In genomic region chrX:40090961-40091360, GRCh38 we compare ENCODE assay signal across 10 cellular contexts. TPM values are rescaled to one million over a fixed set of nuclear protein-coding genes. Genes with fewer than 3 reads are reported as not detected.
A peak's percentile ranks its signal among the peaks of the same experiment; 100 is the strongest.
DNase-seq lines count a peak whose midpoint lies in the region; TF ChIP-seq lines count a peak whose summit lies in the region.
"Had no signal": no experiment of that assay in that cellular context is flagged by ENCODE, and none has a peak within 500 bp of the region (broad histone marks: within the 10 kb centered on the region; RNA-seq: fewer than 3 reads in every experiment).

No MANE protein-coding gene starts in this region.

- peaks cover 5% of the 10 kb centered on the region for H4K20me1 ChIP-seq in mammary epithelial cell (ENCODE audit: insufficient read depth, low read length)

- H3K36me3 ChIP-seq in breast epithelium (no peaks in the 10 kb centered on the region), mammary epithelial cell (ENCODE audit: insufficient read depth, low read length) (no peaks in the 10 kb centered on the region), stomach (no peaks in the 10 kb centered on the region), mesenchymal stem cell (ENCODE audit: control insufficient read depth in 1 of 2, insufficient read depth in 2 of 2, low read depth in 1 of 2, low read length in 2 of 2) (peaks cover 0 to 5% of the 10 kb centered on the region in 2 experiments)
- H3K36me3 ChIP-seq: ovary had no signal

- dilution Hi-C loops in mammary epithelial cell (cut with HindIII; ENCODE audit: low sequenced_read_pairs): no loop called here

- in situ Hi-C loops in mammary epithelial cell (cut with MboI; ENCODE audit: low sequenced_read_pairs in 2 of 2): no loop called here

- H4K8ac ChIP-seq in mesenchymal stem cell (ENCODE audit: low read length): no peak overlapping the region

- H2AFZ ChIP-seq in mammary epithelial cell (ENCODE audit: low read depth, low read length) (no peak overlapping the region), mesenchymal stem cell (ENCODE audit: low read depth, low read length) (no peak overlapping the region)

- H3K4me3 Mint-ChIP-seq in activated CD4-positive, alpha-beta memory T cell treated with anti-CD3 and anti-CD28 coated beads, Interleukin-2, amount 10 ng/mL, durations not matched to agents 7 days and 5 days: peak overlapping the region; percentile 60

- no peak overlapping the region for H3K27ac ChIP-seq in breast epithelium
- H3K27ac ChIP-seq in mammary epithelial cell (ENCODE audit: insufficient read depth, low read depth, low read length): no peak overlapping the region
- H3K27ac ChIP-seq in stomach: peak overlapping the region in 3 of 5 donors; percentile 75 to 85 (median 82)
- H3K27ac ChIP-seq in mesenchymal stem cell (ENCODE audit: low read length, poor library complexity, severe bottlenecking): no peak overlapping the region

- no peak overlapping the region for H2AK5ac ChIP-seq in mesenchymal stem cell (ENCODE audit: low read length, severe bottlenecking)

- H3K4me3 ChIP-seq in breast epithelium (peak overlapping the region in 2 of 3 donors; percentile 52 to 70), mammary epithelial cell (replicated peaks in 1 of 3; ENCODE audit: insufficient read depth in 1 of 3, low read depth in 2 of 3, low read length in 3 of 3) (no peak overlapping the region), iPS-18c (ENCODE audit: insufficient read depth, low read depth, low read length) (peak overlapping the region; percentile 44; the same call in 1 of the 2 replicates), stomach (peak overlapping the region; percentile 40 to 44 (median 42)), mesenchymal stem cell (ENCODE audit: insufficient read depth in 1 of 2, low read depth in 1 of 2, low read length in 2 of 2) (peak overlapping the region in 1 of 2 experiments; percentile 59)

- intact Hi-C loops in breast epithelium (cut with DNase I; ENCODE audit: low total_unique reads): no loop called here
- intact Hi-C loops in mammary epithelial cell (cut with micrococcal nuclease): no loop called here
- intact Hi-C loops in stomach (cut with DNase I; ENCODE audit: low total_unique reads): loop anchor here (10.0 kb wide), 1 partner anchor 64 kb away; no protein-coding TSS in a partner anchor

- BruUV-seq in mammary epithelial cell (replicated peaks; lab: Mats Ljungman, UMichigan): no TSS peak

- TF ChIP-seq POLR2A in breast epithelium (IDR thresholded peaks at IDR 0.05) (no peak), stomach (IDR thresholded peaks at IDR 0.05) (no peak)

- H3K4me1 ChIP-seq in breast epithelium: no peaks in the 10 kb centered on the region
- peaks cover 19% of the 10 kb centered on the region for H3K4me1 ChIP-seq in mammary epithelial cell (ENCODE audit: insufficient read depth, low read length)
- H3K4me1 ChIP-seq in stomach: peaks cover 8 to 99% (median 69%) of the 10 kb centered on the region in 4 donors
- H3K4me1 ChIP-seq in mesenchymal stem cell (ENCODE audit: control insufficient read depth, insufficient read depth, low read depth, low read length): peaks cover 25% of the 10 kb centered on the region

- peak overlapping the region in 1 of 2 experiments; percentile 43 for H3K18ac ChIP-seq in mesenchymal stem cell (ENCODE audit: low read depth in 1 of 2, low read length in 2 of 2)

- H2BK12ac ChIP-seq in mesenchymal stem cell (ENCODE audit: low read length in 2 of 2): no peak overlapping the region

- H3K14ac ChIP-seq in mesenchymal stem cell (ENCODE audit: low read length in 2 of 2): no peak overlapping the region

- no peak overlapping the region for H2BK120ac ChIP-seq in mesenchymal stem cell (ENCODE audit: low read depth, low read length)

- 57% methylated on average over 7 of the region's 7 CpGs for WGBS in mammary epithelial cell (ENCODE audit: low coverage, missing lambda C conversion rate)
- WGBS in stomach, 5 donors: 50 to 93% (median 63%) methylated on average over 5 to 7 of the region's 7 CpGs
- 58% methylated on average over 7 of the region's 7 CpGs for WGBS in mesenchymal stem cell

- DNase-seq in breast epithelium (ENCODE audit: low spot score in 2 of 2): no peak
- DNase-seq in mammary epithelial cell: no peak
- no peak for DNase-seq in activated CD4-positive, alpha-beta memory T cell treated with anti-CD3 and anti-CD28 coated beads, Interleukin-2, amount 10 ng/mL, durations not matched to agents 7 days and 5 days
- DNase-seq in stomach: no peak
- no peak for DNase-seq in NCI-H2029 treated with DMSO at 0.1 percent for 48 hours (lab: John Stamatoyannopoulos, UW)
- DNase-seq in mesenchymal stem cell: no peak
- no peak for DNase-seq in OCI-M2 (lab: John Stamatoyannopoulos, UW; ENCODE audit: unreplicated experiment)
- DNase-seq: activated CD4-positive, CD25-positive, alpha-beta regulatory T cell had no signal

- H3K27ac Mint-ChIP-seq in activated CD4-positive, alpha-beta memory T cell treated with anti-CD3 and anti-CD28 coated beads, Interleukin-2, amount 10 ng/mL, durations not matched to agents 7 days and 5 days: no peak overlapping the region

- no peak overlapping the region for H2BK5ac ChIP-seq in mesenchymal stem cell (ENCODE audit: low read depth, low read length, poor library complexity, severe bottlenecking)

- H3K27me3 ChIP-seq in breast epithelium (peaks cover 0 to 90% of the 10 kb centered on the region in 2 donors), mammary epithelial cell (ENCODE audit: insufficient read depth, low read length) (peaks cover 34% of the 10 kb centered on the region), stomach (peaks cover 0 to 38% (median 5%) of the 10 kb centered on the region in 3 donors), mesenchymal stem cell (ENCODE audit: control insufficient read depth in 1 of 2, insufficient read depth in 1 of 2, low read length in 2 of 2) (peaks cover 0 to 78% of the 10 kb centered on the region in 2 experiments)
- H3K27me3 ChIP-seq: ovary had no signal

- no peaks in the 10 kb centered on the region for H3K27me3 Mint-ChIP-seq in activated CD4-positive, alpha-beta memory T cell treated with anti-CD3 and anti-CD28 coated beads, Interleukin-2, amount 10 ng/mL, durations not matched to agents 7 days and 5 days

- TF ChIP-seq CTCF in breast epithelium (IDR thresholded peaks at IDR 0.05): no peak
- TF ChIP-seq CTCF in mammary epithelial cell (conservative IDR thresholded peaks at IDR 0.05 in 1 of 2, IDR thresholded peaks at IDR 0.05 in 1 of 2; ENCODE audit: extremely low read depth in 1 of 2, insufficient read depth in 1 of 2, low read depth in 1 of 2, low read length in 2 of 2): no peak
- no peak for TF ChIP-seq CTCF in stomach (IDR thresholded peaks at IDR 0.05)

- H3K36me3 Mint-ChIP-seq in activated CD4-positive, alpha-beta memory T cell treated with anti-CD3 and anti-CD28 coated beads, Interleukin-2, amount 10 ng/mL, durations not matched to agents 7 days and 5 days (ENCODE audit: low read depth): peaks cover 10% of the 10 kb centered on the region

- no peak overlapping the region for H2BK15ac ChIP-seq in mesenchymal stem cell (ENCODE audit: low read depth, poor library complexity, severe bottlenecking)

- H3K9me3 ChIP-seq in breast epithelium: no peaks in the 10 kb centered on the region
- no peaks in the 10 kb centered on the region for H3K9me3 ChIP-seq in mammary epithelial cell (replicated peaks; ENCODE audit: insufficient read depth, low read length)
- H3K9me3 ChIP-seq in iPS-18c (ENCODE audit: control insufficient read depth, insufficient read depth, low read length): peaks cover 18% of the 10 kb centered on the region
- H3K9me3 ChIP-seq in stomach: peaks cover 0 to 14% (median 0%) of the 10 kb centered on the region in 4 donors
- H3K9me3 ChIP-seq in mesenchymal stem cell (ENCODE audit: control insufficient read depth, low read length): no peaks in the 10 kb centered on the region
- H3K9me3 ChIP-seq: ovary had no signal

- no peaks in the 10 kb centered on the region for H3K79me1 ChIP-seq in mesenchymal stem cell (replicated peaks; ENCODE audit: low read length, poor library complexity, severe bottlenecking)

- H3K9ac ChIP-seq in mammary epithelial cell (ENCODE audit: insufficient read depth, low read length): no peak overlapping the region
- H3K9ac ChIP-seq in mesenchymal stem cell (ENCODE audit: low read length): no peak overlapping the region

- H3K23ac ChIP-seq in mesenchymal stem cell (ENCODE audit: low read length in 2 of 2): no peak overlapping the region

- POLR2A ChIA-PET in activated CD4-positive, alpha-beta memory T cell treated with anti-CD3 and anti-CD28 coated beads, Interleukin-2, amount 10 ng/mL, durations not matched to agents 7 days and 5 days (lab: Charles Lee): interaction anchor here (1.0 kb wide), 1 partner anchor 236 kb away, joined by 3 read pairs; no protein-coding TSS in a partner anchor

- no peak for TF ChIP-seq EP300 in stomach (IDR thresholded peaks at IDR 0.05)

- no peaks in the 10 kb centered on the region for H3K9me3 Mint-ChIP-seq in activated CD4-positive, alpha-beta memory T cell treated with anti-CD3 and anti-CD28 coated beads, Interleukin-2, amount 10 ng/mL, durations not matched to agents 7 days and 5 days

- no peak overlapping the region for H4K91ac ChIP-seq in mesenchymal stem cell (ENCODE audit: low read length)

- peaks cover 53% of the 10 kb centered on the region for H3K4me1 Mint-ChIP-seq in activated CD4-positive, alpha-beta memory T cell treated with anti-CD3 and anti-CD28 coated beads, Interleukin-2, amount 10 ng/mL, durations not matched to agents 7 days and 5 days

- peaks cover 40% of the 10 kb centered on the region for H3K79me2 ChIP-seq in mammary epithelial cell (ENCODE audit: insufficient read depth, low read length)

- CTCF ChIA-PET in mammary epithelial cell (lab: Charles Lee; ENCODE audit: low non-redundant PET): no interaction called here
- CTCF ChIA-PET in activated CD4-positive, alpha-beta memory T cell treated with anti-CD3 and anti-CD28 coated beads, Interleukin-2, amount 10 ng/mL, durations not matched to agents 7 days and 5 days (lab: Charles Lee): no interaction called here

- H3K4me2 ChIP-seq in mammary epithelial cell (ENCODE audit: insufficient read depth, low read depth, low read length) (no peak overlapping the region), mesenchymal stem cell (ENCODE audit: low read length, poor library complexity, severe bottlenecking) (no peak overlapping the region)

- H3K4ac ChIP-seq in mesenchymal stem cell (ENCODE audit: low read depth in 1 of 2, low read length in 2 of 2): no peak overlapping the region

RNA-seq across cellular contexts. Expression of gene BCOR, which starts 6.8 kb away (rescaled TPM):
- 10 to 100 TPM; 11.7 to 28.1 (median 27.9) TPM for total RNA-seq in breast epithelium
- 1 to 10 TPM; 7.2 to 9.2 TPM for total RNA-seq in mammary epithelial cell
- polyA plus RNA-seq in mammary epithelial cell: 1.8 TPM
- 33.0 TPM for polyA minus RNA-seq in mammary epithelial cell
- total RNA-seq in activated CD4-positive, alpha-beta memory T cell treated with anti-CD3 and anti-CD28 coated beads, Interleukin-2, amount 10 ng/mL, durations not matched to agents 7 days and 5 days: 10 to 100 TPM; 46.6 to 46.8 TPM
- total RNA-seq in stomach: 10 to 100 TPM; 11.0 to 45.5 (median 34.8) TPM
- polyA plus RNA-seq in stomach: 10 to 100 TPM in 1 of 3 donors, 1 to 10 TPM in 2; 4.4 to 11.8 (median 5.0) TPM
- 16.0 TPM for polyA plus RNA-seq in mesenchymal stem cell (2013, experiment 1 of 2)
- polyA plus RNA-seq in mesenchymal stem cell (2013, experiment 2 of 2): 14.9 TPM

Comparison
In these comparisons a context has a peak if more than half of its experiments do, and no peak if none do; other contexts are left out.
1. H3K4me3 ChIP-seq: peak in breast epithelium (2 of 3), iPS-18c (single experiment) and stomach (4 of 4); none in mammary epithelial cell (0 of 3).
2. H3K27ac ChIP-seq: peak in stomach (3 of 5); none in breast epithelium (0 of 2), mammary epithelial cell (single experiment) and mesenchymal stem cell (single experiment).